Comparison of ENCODE assay signal across 1 cellular context in the genomic region with DNA sequence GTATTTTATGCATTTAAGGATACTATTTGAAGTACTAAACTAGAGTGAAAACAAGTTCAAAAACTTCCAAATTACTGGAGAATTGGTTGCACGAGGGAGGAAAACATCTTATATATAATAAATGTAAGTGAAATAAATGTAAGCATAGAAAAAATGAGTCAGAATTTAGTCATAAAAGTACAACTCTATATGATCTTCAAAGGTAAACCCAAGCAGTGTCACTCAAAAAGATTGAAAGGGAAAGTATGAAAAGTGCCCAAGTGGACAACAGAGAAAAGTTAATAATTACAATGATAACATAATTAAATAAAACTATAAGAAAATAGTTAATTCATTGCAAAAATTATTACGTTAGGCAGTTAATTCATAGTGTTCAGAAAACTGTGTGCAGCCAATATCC.
TF ChIP-seq lines count a peak whose summit lies in the region.

No MANE protein-coding gene starts in this region.

TF ChIP-seq in SK-N-SH treated with all-trans-retinoic acid at 6 μM for 48 hours, 23 proteins besides CTCF, POLR2A, EP300 and RAD21 (continued from another document):
- TF ChIP-seq TSHZ2 (CRISPR knock-in tag; IDR thresholded peaks at IDR 0.05) (no peak), ZFP3 (CRISPR knock-in tag; IDR thresholded peaks at IDR 0.05) (no peak), CSDC2 (CRISPR knock-in tag; IDR thresholded peaks at IDR 0.05) (no peak), ARNTL (CRISPR knock-in tag; IDR thresholded peaks at IDR 0.05; ENCODE audit: borderline replicate concordance, low read depth) (no peak), ZNF70 (CRISPR knock-in tag; IDR thresholded peaks at IDR 0.05) (no peak), POU6F1 (CRISPR knock-in tag; IDR thresholded peaks at IDR 0.05; ENCODE audit: borderline replicate concordance, low read depth) (no peak), ZNF565 (CRISPR knock-in tag; conservative IDR thresholded peaks at IDR 0.05; ENCODE audit: low read depth) (no peak), ESRRG (CRISPR knock-in tag; IDR thresholded peaks at IDR 0.05) (no peak), BACH2 (CRISPR knock-in tag; IDR thresholded peaks at IDR 0.05; ENCODE audit: borderline replicate concordance) (no peak), ZFP30 (CRISPR knock-in tag; IDR thresholded peaks at IDR 0.05) (no peak), GLIS3 (CRISPR knock-in tag; IDR thresholded peaks at IDR 0.05) (no peak), OSR1 (CRISPR knock-in tag; IDR thresholded peaks at IDR 0.05) (no peak)
